ENCODE assay signal across 10 cellular contexts in genomic region chr7:150484071-150484470, GRCh38. TPM values are rescaled to one million over a fixed set of nuclear protein-coding genes. Genes with fewer than 3 reads are reported as not detected.
DNase-seq lines count a peak whose midpoint lies in the region; ATAC-seq, FAIRE-seq and TF ChIP-seq lines count a peak whose summit lies in the region.
"Not testable (repeated sequence)": the region's sequence is repeated elsewhere in the genome, so short reads cannot be mapped to it uniquely, and the experiment has no call there.
"Had no signal": no experiment of that assay in that cellular context is flagged by ENCODE, and none has a peak within 500 bp of the region (broad histone marks: within the 10 kb centered on the region; RNA-seq: fewer than 3 reads in every experiment).

No MANE protein-coding gene starts in this region.

- H3K4me1 Mint-ChIP-seq in activated T-helper 2 cell treated with anti-CD3 and anti-CD28 coated beads, Interferon-gamma antibody, Interleukin-2, Interleukin-4, amounts not matched to agents 10 μg/mL and 5 μg/mL and 100 μg/mL, durations not matched to agents 14 hours and 24 hours and 36 hours (ENCODE audit: low read depth) = peaks cover 69% of the 10 kb centered on the region
- peaks cover 72% of the 10 kb centered on the region for H3K4me1 Mint-ChIP-seq in dendritic cell treated with granulocyte-macrophage colony-stimulating factor and Interleukin-4, amounts not matched to agents 40 ng/mL and 50 ng/mL, for 4 days (ENCODE audit: low read depth)

- DNase-seq in GM12892 (ENCODE audit: insufficient read length); activated T-helper 2 cell treated with anti-CD3 and anti-CD28 coated beads, Interferon-gamma antibody, Interleukin-2, Interleukin-4, amounts not matched to agents 10 μg/mL and 5 μg/mL and 100 μg/mL, durations not matched to agents 14 hours and 24 hours and 36 hours (ENCODE audit: low spot score); heart left ventricle; sigmoid colon; upper lobe of right lung: not testable (repeated sequence)
- peak; percentile 20 for DNase-seq in T-helper 22 cell (ENCODE audit: low read depth)
- DNase-seq in medulla oblongata (ENCODE audit: extremely low spot score) = peak; percentile 12

- not testable (repeated sequence) for TF ChIP-seq POLR2A in GM12892 (IDR thresholded peaks at IDR 0.05; ENCODE audit: low read depth, low read length); heart left ventricle (IDR thresholded peaks at IDR 0.05); sigmoid colon (IDR thresholded peaks at IDR 0.05)

- ATAC-seq in heart left ventricle (peak; percentile 22 to 70 (median 46)), upper lobe of right lung (peak; percentile 37)

- H3K4me3 Mint-ChIP-seq in activated T-helper 2 cell treated with anti-CD3 and anti-CD28 coated beads, Interferon-gamma antibody, Interleukin-2, Interleukin-4, amounts not matched to agents 10 μg/mL and 5 μg/mL and 100 μg/mL, durations not matched to agents 14 hours and 24 hours and 36 hours (ENCODE audit: low read depth) = peak overlapping the region; percentile 66
- not testable (repeated sequence) for H3K4me3 Mint-ChIP-seq in dendritic cell treated with granulocyte-macrophage colony-stimulating factor and Interleukin-4, amounts not matched to agents 40 ng/mL and 50 ng/mL, for 4 days

- intact Hi-C loops in activated T-helper 2 cell treated with anti-CD3 and anti-CD28 coated beads, Interferon-gamma antibody, Interleukin-2, Interleukin-4, amounts not matched to agents 10 μg/mL and 5 μg/mL and 100 μg/mL, durations not matched to agents 14 hours and 24 hours and 36 hours (cut with micrococcal nuclease); dendritic cell treated with granulocyte-macrophage colony-stimulating factor and Interleukin-4, amounts not matched to agents 40 ng/mL and 50 ng/mL, for 4 days (cut with micrococcal nuclease); sigmoid colon (cut with DNase I); upper lobe of right lung (cut with DNase I): not testable (repeated sequence)
- intact Hi-C loops in heart left ventricle (cut with DNase I) = loop anchor here in 1 of 10 donors (5.0 kb wide), 1 partner anchor 33 kb away; no protein-coding TSS in a partner anchor

- TF ChIP-seq EP300 in sigmoid colon (IDR thresholded peaks at IDR 0.05) = not testable (repeated sequence)

- H3K27me3 Mint-ChIP-seq in activated T-helper 2 cell treated with anti-CD3 and anti-CD28 coated beads, Interferon-gamma antibody, Interleukin-2, Interleukin-4, amounts not matched to agents 10 μg/mL and 5 μg/mL and 100 μg/mL, durations not matched to agents 14 hours and 24 hours and 36 hours (ENCODE audit: low read depth); dendritic cell treated with granulocyte-macrophage colony-stimulating factor and Interleukin-4, amounts not matched to agents 40 ng/mL and 50 ng/mL, for 4 days: not testable (repeated sequence)

- H3K4me1 ChIP-seq in heart left ventricle (peaks cover 0 to 87% (median 14%) of the 10 kb centered on the region in 12 donors), upper lobe of right lung (peaks cover 26% of the 10 kb centered on the region)
- H3K4me1 ChIP-seq in sigmoid colon = not testable (repeated sequence)

- H3K27me3 ChIP-seq in heart left ventricle, sigmoid colon, upper lobe of right lung: not testable (repeated sequence)

- peak overlapping the region in 4 of 12 donors; percentile 3 to 20 (median 8) for H3K4me3 ChIP-seq in heart left ventricle
- H3K4me3 ChIP-seq in sigmoid colon = not testable (repeated sequence)
- peak overlapping the region; percentile 10 for H3K4me3 ChIP-seq in upper lobe of right lung

- H3K9me3 Mint-ChIP-seq in activated T-helper 2 cell treated with anti-CD3 and anti-CD28 coated beads, Interferon-gamma antibody, Interleukin-2, Interleukin-4, amounts not matched to agents 10 μg/mL and 5 μg/mL and 100 μg/mL, durations not matched to agents 14 hours and 24 hours and 36 hours; dendritic cell treated with granulocyte-macrophage colony-stimulating factor and Interleukin-4, amounts not matched to agents 40 ng/mL and 50 ng/mL, for 4 days: not testable (repeated sequence)

- peak overlapping the region; percentile 90 for H3K27ac Mint-ChIP-seq in activated T-helper 2 cell treated with anti-CD3 and anti-CD28 coated beads, Interferon-gamma antibody, Interleukin-2, Interleukin-4, amounts not matched to agents 10 μg/mL and 5 μg/mL and 100 μg/mL, durations not matched to agents 14 hours and 24 hours and 36 hours
- H3K27ac Mint-ChIP-seq in dendritic cell treated with granulocyte-macrophage colony-stimulating factor and Interleukin-4, amounts not matched to agents 40 ng/mL and 50 ng/mL, for 4 days = peak overlapping the region; percentile 77

- TF ChIP-seq CTCF in heart left ventricle (IDR thresholded peaks at IDR 0.05); sigmoid colon (IDR thresholded peaks at IDR 0.05); upper lobe of right lung (IDR thresholded peaks at IDR 0.05): not testable (repeated sequence)

- not testable (repeated sequence) for H3K36me3 ChIP-seq in heart left ventricle, sigmoid colon, upper lobe of right lung

- H3K27ac ChIP-seq in heart left ventricle (peak overlapping the region; percentile 19 to 96 (median 72)), sigmoid colon (peak overlapping the region in 3 of 4 donors; percentile 20 to 59 (median 43)), upper lobe of right lung (peak overlapping the region; percentile 82)

- peaks cover 17% of the 10 kb centered on the region for H3K36me3 Mint-ChIP-seq in activated T-helper 2 cell treated with anti-CD3 and anti-CD28 coated beads, Interferon-gamma antibody, Interleukin-2, Interleukin-4, amounts not matched to agents 10 μg/mL and 5 μg/mL and 100 μg/mL, durations not matched to agents 14 hours and 24 hours and 36 hours (ENCODE audit: low read depth)
- H3K36me3 Mint-ChIP-seq in dendritic cell treated with granulocyte-macrophage colony-stimulating factor and Interleukin-4, amounts not matched to agents 40 ng/mL and 50 ng/mL, for 4 days (ENCODE audit: low read depth) = not testable (repeated sequence)

- not testable (repeated sequence) for H3K9me3 ChIP-seq in heart left ventricle, sigmoid colon, upper lobe of right lung

- WGBS in heart left ventricle, 4 donors = 52 to 59% (median 56%) methylated on average over 3 of the region's 3 CpGs
- 42 to 66% methylated on average over 3 of the region's 3 CpGs for WGBS in sigmoid colon, 2 donors

- FAIRE-seq in GM12892 (lab: Jason Lieb, UNC) = peak; percentile 77

RNA-seq across cellular contexts. Expression of gene GIMAP7, which starts 30.6 kb away (rescaled TPM):
- 8.6 TPM for polyA plus RNA-seq in GM12892 (2012; ENCODE audit: missing spikeins)
- 22.6 and 24.1 TPM in 2 replicates for total RNA-seq in activated T-helper 2 cell treated with anti-CD3 and anti-CD28 coated beads, Interferon-gamma antibody, Interleukin-2, Interleukin-4, amounts not matched to agents 10 μg/mL and 5 μg/mL and 100 μg/mL, durations not matched to agents 14 hours and 24 hours and 36 hours
- total RNA-seq in heart left ventricle (10 to 100 TPM; 14.4 to 46.8 (median 18.9) TPM), sigmoid colon (10 to 100 TPM; 10.0 to 15.1 (median 13.3) TPM), upper lobe of right lung (47.0 TPM)
- polyA plus RNA-seq in heart left ventricle (10 to 100 TPM; 34.6 to 48.0 TPM), sigmoid colon (10 to 100 TPM in 2 of 3 donors, 1 to 10 TPM in 1; 8.6 to 42.9 (median 12.6) TPM)
- total RNA-seq: epithelial cell of proximal tubule, GM23248 had no signal
- polyA plus RNA-seq: GM23248 had no signal

RNA-seq across cellular contexts. Expression of gene GIMAP8, which starts 33.6 kb away (rescaled TPM):
- polyA plus RNA-seq in GM12892 (2012; ENCODE audit: missing spikeins) = 5.4 TPM
- total RNA-seq in activated T-helper 2 cell treated with anti-CD3 and anti-CD28 coated beads, Interferon-gamma antibody, Interleukin-2, Interleukin-4, amounts not matched to agents 10 μg/mL and 5 μg/mL and 100 μg/mL, durations not matched to agents 14 hours and 24 hours and 36 hours = 6.1 and 7.0 TPM in 2 replicates
- total RNA-seq in heart left ventricle (10 to 100 TPM; 11.3 to 36.0 (median 14.9) TPM), sigmoid colon (1 to 10 TPM; 5.3 to 7.9 (median 7.2) TPM), upper lobe of right lung (42.3 TPM)
- polyA plus RNA-seq in heart left ventricle (10 to 100 TPM; 11.7 to 20.3 TPM), sigmoid colon (10 to 100 TPM in 1 of 3 donors, 1 to 10 TPM in 2; 2.4 to 10.7 (median 2.8) TPM)
- total RNA-seq: epithelial cell of proximal tubule, GM23248 had no signal
- polyA plus RNA-seq: GM23248 had no signal
